In genomic region chr1:168693872-168694238, GRCh38 we compare ENCODE assay signal across 22 cellular contexts. TPM values are rescaled to one million over a fixed set of nuclear protein-coding genes. Genes with fewer than 3 reads are reported as not detected.
"Had no signal": no experiment of that assay in that cellular context is flagged by ENCODE, and none has a peak within 500 bp of the region (broad histone marks: within the 10 kb centered on the region; RNA-seq: fewer than 3 reads in every experiment).

No MANE protein-coding gene starts in this region.

- H2AFZ ChIP-seq: neural progenitor cell had no signal

- H3K4me3 ChIP-seq: gastrocnemius medialis, left lung, neural progenitor cell, psoas muscle, tibial nerve had no signal

- H3K9ac ChIP-seq: neural progenitor cell had no signal

- H3K9me3 Mint-ChIP-seq: activated CD4-positive, alpha-beta memory T cell treated with anti-CD3 and anti-CD28 coated beads for 36 hours; activated naive CD8-positive, alpha-beta T cell treated with anti-CD3 and anti-CD28 coated beads for 36 hours; brain; naive B cell; neural progenitor cell; T-helper 2 cell treated with Interferon-gamma antibody and Interleukin-4, amounts not matched to agents 5 μg/mL and 100 μg/mL, for 36 hours; WTC11 had no signal

- H3K4me3 Mint-ChIP-seq: activated CD4-positive, alpha-beta memory T cell treated with anti-CD3 and anti-CD28 coated beads for 36 hours; activated naive CD8-positive, alpha-beta T cell treated with anti-CD3 and anti-CD28 coated beads for 36 hours; brain; naive B cell; neural progenitor cell; T-helper 2 cell treated with Interferon-gamma antibody and Interleukin-4, amounts not matched to agents 5 μg/mL and 100 μg/mL, for 36 hours; WTC11 had no signal

- H3K4me1 ChIP-seq: gastrocnemius medialis, left lung, psoas muscle, tibial nerve had no signal

- H3K27me3 Mint-ChIP-seq: activated naive CD8-positive, alpha-beta T cell treated with anti-CD3 and anti-CD28 coated beads for 36 hours had no signal

- H3K4me2 ChIP-seq: neural progenitor cell had no signal

- H3K4me1 Mint-ChIP-seq: activated naive CD8-positive, alpha-beta T cell treated with anti-CD3 and anti-CD28 coated beads for 36 hours; naive B cell had no signal

- H3K9me3 ChIP-seq: gastrocnemius medialis, left lung, psoas muscle, tibial nerve had no signal

- H3K36me3 ChIP-seq: gastrocnemius medialis, left lung, neural progenitor cell, tibial nerve had no signal

- H3K27ac ChIP-seq: gastrocnemius medialis, left lung, neural progenitor cell, psoas muscle, tibial nerve had no signal

- DNase-seq: activated CD4-positive, alpha-beta memory T cell treated with anti-CD3 and anti-CD28 coated beads for 36 hours; activated CD4-positive, alpha-beta T cell treated with anti-CD3 and anti-CD28 coated beads for 4 hours; activated naive CD8-positive, alpha-beta T cell treated with anti-CD3 and anti-CD28 coated beads for 36 hours; amygdala; caudate nucleus; erythroblast; gastrocnemius medialis; head of caudate nucleus; left lung; naive B cell; psoas muscle; stimulated activated CD4-positive, alpha-beta T cell treated with anti-CD3 and anti-CD28 coated beads, Interleukin-1b, Interleukin-23, amount 100 ng/mL, for 48 hours; stimulated activated CD8-positive, alpha-beta memory T cell treated with anti-CD3 and anti-CD28 coated beads, Interleukin-4, amount 100 ng/mL, for 48 hours; stimulated activated naive CD4-positive, alpha-beta T cell treated with Interleukin-2 at 50 U/mL for 16 hours had no signal

- ATAC-seq: gastrocnemius medialis, left lung, psoas muscle, sciatic nerve had no signal

- H3K27ac Mint-ChIP-seq: activated CD4-positive, alpha-beta memory T cell treated with anti-CD3 and anti-CD28 coated beads for 36 hours; activated naive CD8-positive, alpha-beta T cell treated with anti-CD3 and anti-CD28 coated beads for 36 hours; naive B cell; neural progenitor cell; T-helper 2 cell treated with Interferon-gamma antibody and Interleukin-4, amounts not matched to agents 5 μg/mL and 100 μg/mL, for 36 hours; WTC11 had no signal

- H3K27me3 ChIP-seq: gastrocnemius medialis, left lung, neural progenitor cell, tibial nerve had no signal

- H3K36me3 Mint-ChIP-seq: activated CD4-positive, alpha-beta memory T cell treated with anti-CD3 and anti-CD28 coated beads for 36 hours; activated naive CD8-positive, alpha-beta T cell treated with anti-CD3 and anti-CD28 coated beads for 36 hours; brain; naive B cell; neural progenitor cell; WTC11 had no signal

RNA-seq across cellular contexts. Expression of gene DPT, which starts 35.2 kb away (rescaled TPM):
- total RNA-seq: activated CD4-positive, alpha-beta memory T cell treated with anti-CD3 and anti-CD28 coated beads for 36 hours; activated naive CD8-positive, alpha-beta T cell treated with anti-CD3 and anti-CD28 coated beads for 36 hours; kidney epithelial cell; lung microvascular endothelial cell; WTC11 had no signal
